Comparison of ENCODE assay signal across 8 cellular contexts in the genomic region with DNA sequence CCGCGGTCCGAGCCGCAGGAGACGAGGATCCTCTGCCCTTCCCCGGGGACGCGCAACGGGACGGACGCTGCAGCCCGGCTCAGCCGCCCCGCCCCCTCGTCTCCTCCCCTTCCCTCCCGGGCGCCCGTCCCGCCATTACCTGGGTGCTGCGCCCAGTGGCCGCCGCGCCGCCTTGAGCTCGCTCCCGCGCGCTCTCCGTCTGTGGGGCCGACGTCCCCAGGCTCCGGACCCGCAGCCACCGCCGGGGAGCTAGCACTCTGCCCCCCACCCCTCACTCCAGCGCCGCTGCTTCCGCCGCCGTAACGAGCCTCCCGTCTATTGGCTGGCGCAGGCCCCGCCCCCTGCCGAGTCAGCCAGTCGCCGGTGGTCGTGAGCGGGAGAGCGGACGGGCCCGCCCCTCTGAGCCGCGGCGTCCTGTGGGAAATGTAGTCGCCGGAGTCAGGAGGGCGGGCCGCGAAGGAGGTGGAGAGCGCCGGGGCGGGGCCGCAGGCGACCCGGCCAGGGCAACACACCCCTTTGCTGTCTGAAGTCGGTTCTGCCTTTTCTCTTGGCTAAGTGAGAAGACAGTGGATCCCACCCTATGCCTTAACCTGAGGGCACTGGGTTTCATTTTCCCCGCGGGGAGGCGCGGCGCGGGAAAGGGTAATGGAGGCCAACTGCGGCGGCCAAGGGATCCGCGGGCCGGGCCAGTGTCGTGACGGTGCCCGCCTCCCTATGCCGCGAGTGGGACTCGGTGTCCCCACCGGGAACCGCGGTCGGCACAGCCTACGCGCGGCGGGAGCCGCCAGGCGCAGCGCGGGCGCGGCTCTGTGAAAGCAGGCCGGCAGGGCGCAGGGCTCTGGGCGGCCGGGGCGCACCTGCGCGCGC. TPM values are rescaled to one million over a fixed set of nuclear protein-coding genes. Genes with fewer than 3 reads are reported as not detected.
DNase-seq lines count a peak whose midpoint lies in the region; ATAC-seq, FAIRE-seq and TF ChIP-seq lines count a peak whose summit lies in the region.

A gene (minus strand): TSS at position 259 of the 867 bp plus-strand sequence. CDS start 1,767 bp downstream, outside the sequence.

- no peaks in the 10 kb centered on the region for H3K9me3 ChIP-seq in CD4-positive, alpha-beta memory T cell (ENCODE audit: control insufficient read depth in 1 of 2, low read length in 2 of 2)
- peaks cover 15% of the 10 kb centered on the region for H3K9me3 ChIP-seq in HepG2 (ENCODE audit: low read length)

- H2AFZ ChIP-seq in HepG2 (ENCODE audit: low read length), result peak within 1 kb of the TSS; percentile 95

- TF ChIP-seq CTCF in HepG2 (CRISPR knock-in tag; IDR thresholded peaks at IDR 0.05), result no peak; the same call in 1 of the 2 replicates

- peak; percentile 97 to 99 (median 98) for DNase-seq in CD4-positive, alpha-beta memory T cell
- peak; percentile 98 for DNase-seq in NCI-H82 (lab: John Stamatoyannopoulos, UW)
- DNase-seq in activated CD4-positive, alpha-beta T cell treated with anti-CD3 and anti-CD28 coated beads, Interleukin-2, amount 50 U/mL, for 4 hours, result peak; percentile 97 to 98
- DNase-seq in dermis blood vessel endothelial cell, result peak; percentile 97
- DNase-seq in HepG2 (ENCODE audit: low spot score), result peak; percentile 93
- DNase-seq in stimulated activated CD4-positive, alpha-beta T cell treated with anti-CD3 and anti-CD28 coated beads, Interleukin-2, amount 100 ng/mL, for 48 hours, result peak; percentile 95 to 96

- peak within 1 kb of the TSS; percentile 94 to 99 (median 98) for H3K4me3 Mint-ChIP-seq in CD4-positive, alpha-beta memory T cell

- 0 out of 2 replicates have a peak, but pooled peaks have one; percentile 31 for TF ChIP-seq RAD21 in HepG2 (CRISPR knock-in tag; IDR thresholded peaks at IDR 0.05)

- peak; percentile 80 for ATAC-seq in GM19452 (IDR thresholded peaks at IDR 0.05; ENCODE audit: unreplicated experiment)
- ATAC-seq in HG03575 (IDR thresholded peaks at IDR 0.05; ENCODE audit: extremely low read depth, insufficient number of reproducible peaks, low FRiP score, unreplicated experiment), result peak; percentile 57
- ATAC-seq in HepG2, result peak; percentile 87

- H3K4me2 ChIP-seq in HepG2 (ENCODE audit: low read depth, low read length), result peak within 1 kb of the TSS; percentile 92

- peaks cover 0 to 9% (median under 1%) of the 10 kb centered on the region in 8 donors for H3K9me3 Mint-ChIP-seq in CD4-positive, alpha-beta memory T cell

- intact Hi-C loops in CD4-positive, alpha-beta memory T cell (cut with micrococcal nuclease), result loop anchor here (1.0 to 10.0 kb wide), 8 partner anchors 63 to 643 kb away; a partner anchor contains a TSS
- intact Hi-C loops in HepG2 (cut with micrococcal nuclease; ENCODE audit: unreplicated experiment), result loop anchor here (1.0 to 5.0 kb wide), 3 partner anchors 43 to 279 kb away; a partner anchor contains a TSS

- peak within 1 kb of the TSS; percentile 36 to 82 for H3K4me3 ChIP-seq in CD4-positive, alpha-beta memory T cell (ENCODE audit: low read length in 2 of 2)
- H3K4me3 ChIP-seq in HepG2 (replicated peaks in 1 of 3; ENCODE audit: insufficient read depth in 1 of 3, low read depth in 2 of 3, low read length in 3 of 3), result peak within 1 kb of the TSS; percentile 98 to 100 (median 100)

- peaks cover 15 to 24% (median 20%) of the 10 kb centered on the region in 4 donors for H3K4me1 Mint-ChIP-seq in CD4-positive, alpha-beta memory T cell

- no peaks in the 10 kb centered on the region for H4K20me1 ChIP-seq in HepG2 (ENCODE audit: insufficient read depth, low read length)

- peaks cover 23% of the 10 kb centered on the region for H3K4me1 ChIP-seq in CD4-positive, alpha-beta memory T cell (ENCODE audit: insufficient read depth, low read length)
- peaks cover 26% of the 10 kb centered on the region for H3K4me1 ChIP-seq in HepG2 (ENCODE audit: insufficient read depth, low read length)

- WGBS in HepG2 (ENCODE audit: low lambda C conversion rate), result under 1% methylated on average over 49 of the region's 106 CpGs

- TSS peak; percentile 89 for BruUV-seq in HepG2 (replicated peaks; lab: Mats Ljungman, UMichigan)

- peak in 1 of 2 experiments; percentile 75; a peak in 3 of 4 replicates for TF ChIP-seq POLR2A in HepG2 (IDR thresholded peaks at IDR 0.05; ENCODE audit: insufficient read depth in 1 of 2, low read depth in 2 of 2, low read length in 2 of 2)

- FAIRE-seq in HepG2 (lab: Jason Lieb, UNC), result peak; percentile 64

- H3K27ac Mint-ChIP-seq in CD4-positive, alpha-beta memory T cell, result peak within 1 kb of the TSS; percentile 93 to 98 (median 97)

- in situ Hi-C loops in HepG2 (cut with HindIII; ENCODE audit: extremely low pct_ligation_motif_present, low pct_unique_long_range_greater_than_20kb), result no loop called here

- no peaks in the 10 kb centered on the region for H3K36me3 ChIP-seq in CD4-positive, alpha-beta memory T cell (ENCODE audit: insufficient read depth, low read length)
- peaks cover 0 to 11% of the 10 kb centered on the region in 2 experiments; a peak in 2 of 5 replicates for H3K36me3 ChIP-seq in HepG2 (replicated peaks in 1 of 2; ENCODE audit: control insufficient read depth in 1 of 2, insufficient read depth in 2 of 2, low read length in 2 of 2)

- TF ChIP-seq EP300 in HepG2 (IDR thresholded peaks at IDR 0.05; ENCODE audit: low read depth in 2 of 2, low read length in 2 of 2), result no peak
- TF ChIP-seq EP300 in HepG2 (CRISPR knock-in tag; IDR thresholded peaks at IDR 0.05; ENCODE audit: borderline replicate concordance), result no peak

- CTCF ChIA-PET in CD4-positive, alpha-beta memory T cell (lab: Charles Lee; ENCODE audit: partially characterized antibody), result interaction anchor here (1.2 to 1.8 kb wide), 2 partner anchors 60 to 63 kb away, joined by 3 to 11 read pairs; a partner anchor contains a TSS
- CTCF ChIA-PET in HepG2 (lab: Yijun Ruan, JAX; ENCODE audit: low intra/inter-chr PET ratio, low total read pairs), result no interaction called here

- no peaks in the 10 kb centered on the region for H3K27me3 ChIP-seq in CD4-positive, alpha-beta memory T cell (ENCODE audit: insufficient read depth, low read length)
- H3K27me3 ChIP-seq in HepG2 (ENCODE audit: control insufficient read depth in 1 of 2, insufficient read depth in 2 of 2, low read length in 2 of 2), result no peaks in the 10 kb centered on the region; a peak in 1 of 5 replicates

- POLR2A ChIA-PET in CD4-positive, alpha-beta memory T cell (lab: Charles Lee; ENCODE audit: partially characterized antibody), result interaction anchor here (0.7 to 2.9 kb wide), 8 partner anchors 63 to 765 kb away, joined by 3 to 67 read pairs (median 4); a partner anchor contains a TSS
- POLR2A ChIA-PET in HepG2 (lab: Yijun Ruan, JAX), result interaction anchor here (1.0 to 2.6 kb wide), 3 partner anchors 63 to 501 kb away, joined by 3 to 13 read pairs (median 4); a partner anchor contains a TSS

- peaks cover 28% of the 10 kb centered on the region for H3K79me2 ChIP-seq in HepG2 (ENCODE audit: insufficient read depth, low read length)

- H3K9ac ChIP-seq in HepG2 (ENCODE audit: insufficient read depth, low read depth, low read length), result peak within 1 kb of the TSS; percentile 98

- peaks cover 6 to 9% of the 10 kb centered on the region in 2 donors for H3K36me3 Mint-ChIP-seq in CD4-positive, alpha-beta memory T cell

- peak within 1 kb of the TSS; percentile 73 for H3K27ac ChIP-seq in CD4-positive, alpha-beta memory T cell (ENCODE audit: low read depth, low read length)
- peak within 1 kb of the TSS; percentile 91 for H3K27ac ChIP-seq in HepG2 (ENCODE audit: extremely low read length, insufficient read depth, low read length)

- H3K27me3 Mint-ChIP-seq in CD4-positive, alpha-beta memory T cell, result no peaks in the 10 kb centered on the region

TF ChIP-seq in HepG2, 621 proteins besides CTCF, POLR2A, EP300 and RAD21 (continues in another document):
- no peak for TF ChIP-seq NFE2L2 (IDR thresholded peaks at IDR 0.05; ENCODE audit: low read length)
- TF ChIP-seq SOX6 (IDR thresholded peaks at IDR 0.05), result no peak
- TF ChIP-seq SOX6 (CRISPR knock-in tag; IDR thresholded peaks at IDR 0.05), result peak; percentile 46
- no peak; the same call in none of the 2 replicates for TF ChIP-seq WIZ (CRISPR knock-in tag; IDR thresholded peaks at IDR 0.05)
- TF ChIP-seq ZNF430 (CRISPR knock-in tag; IDR thresholded peaks at IDR 0.05), result no peak
- 0 out of 2 replicates have a peak, but pooled peaks have one; percentile 61 for TF ChIP-seq ZNF557 (CRISPR knock-in tag; IDR thresholded peaks at IDR 0.05)
- 0 out of 2 replicates have a peak, but pooled peaks have one; percentile 55 for TF ChIP-seq RNF2 (conservative IDR thresholded peaks at IDR 0.05; ENCODE audit: low read depth)

RNA-seq across cellular contexts. Expression of the gene that starts here (rescaled TPM):
- 10 to 100 TPM; 25.5 to 30.2 TPM for total RNA-seq in CD4-positive, alpha-beta memory T cell
- polyA plus RNA-seq in CD4-positive, alpha-beta memory T cell, result 10 to 100 TPM in 1 of 2 donors, 1 to 10 TPM in 1; 3.1 to 17.9 TPM
- total RNA-seq in dermis blood vessel endothelial cell (3.9 and 8.1 TPM in 2 replicates), HepG2 (2016; rRNA removed; fragmentation: Illumina TruSeq; extraction: Trizol) (11.1 and 14.5 TPM in 2 replicates)
- total RNA-seq in HepG2 (2016; cell fraction: cytosol; rRNA removed; fragmentation: Illumina TruSeq; extraction: Trizol; ENCODE audit: low read depth), result 4.8 and 5.0 TPM in 2 replicates
- 9.6 and 12.8 TPM in 2 replicates for total RNA-seq in HepG2 (2016; cell fraction: insoluble cytoplasmic fraction; rRNA removed; fragmentation: Illumina TruSeq; extraction: Trizol)
- total RNA-seq in HepG2 (2016; cell fraction: membrane; rRNA removed; fragmentation: Illumina TruSeq; extraction: Trizol), result 9.9 and 10.8 TPM in 2 replicates
- 9.9 and 12.6 TPM in 2 replicates for total RNA-seq in HepG2 (2016; cell fraction: nucleus; rRNA removed; fragmentation: Illumina TruSeq; extraction: Trizol)
- 16.3 and 18.6 TPM in 2 replicates for polyA plus RNA-seq in HepG2 (2011; rRNA removed)
- polyA plus RNA-seq in HepG2 (2011; cell fraction: cytosol; rRNA removed), result 5.3 and 5.8 TPM in 2 replicates
- polyA plus RNA-seq in HepG2 (2011; cell fraction: nucleus; rRNA removed), result 20.4 and 27.2 TPM in 2 replicates
- polyA plus RNA-seq in HepG2 (2012), result 14.8 and 16.7 TPM in 2 replicates
- polyA plus RNA-seq in HepG2 (2016; cell fraction: cytosol; fragmentation: Illumina TruSeq; extraction: Trizol; ENCODE audit: low read depth), result 2.2 and 2.7 TPM in 2 replicates
- polyA plus RNA-seq in HepG2 (2016; cell fraction: insoluble cytoplasmic fraction; fragmentation: Illumina TruSeq; extraction: Trizol; ENCODE audit: low read depth), result 22.5 and 29.3 TPM in 2 replicates
- polyA plus RNA-seq in HepG2 (2016; cell fraction: membrane; fragmentation: Illumina TruSeq; extraction: Trizol; ENCODE audit: low read depth), result 7.3 and 8.9 TPM in 2 replicates
- polyA plus RNA-seq in HepG2 (2016; cell fraction: nucleus; fragmentation: Illumina TruSeq; extraction: Trizol; ENCODE audit: insufficient read depth, low read depth), result 20.0 and 21.0 TPM in 2 replicates
- 28.1 and 54.4 TPM in 2 replicates for polyA minus RNA-seq in HepG2 (2011; rRNA and poly(A)+ RNA removed; ENCODE audit: low replicate concordance)
- 11.8 and 13.8 TPM in 2 replicates for polyA minus RNA-seq in HepG2 (2011; cell fraction: cytosol; rRNA and poly(A)+ RNA removed)
- 16.5 and 19.1 TPM in 2 replicates for polyA minus RNA-seq in HepG2 (2011; cell fraction: nucleus; rRNA and poly(A)+ RNA removed)

Comparison
In these comparisons a context has a peak if more than half of its experiments do, and no peak if none do; other contexts are left out.
1. Peak in every context shown above with its lines: DNase-seq, ATAC-seq, H3K4me3 ChIP-seq and H3K27ac ChIP-seq.